9 cellular contexts compared by ENCODE assay signal in the genomic region with DNA sequence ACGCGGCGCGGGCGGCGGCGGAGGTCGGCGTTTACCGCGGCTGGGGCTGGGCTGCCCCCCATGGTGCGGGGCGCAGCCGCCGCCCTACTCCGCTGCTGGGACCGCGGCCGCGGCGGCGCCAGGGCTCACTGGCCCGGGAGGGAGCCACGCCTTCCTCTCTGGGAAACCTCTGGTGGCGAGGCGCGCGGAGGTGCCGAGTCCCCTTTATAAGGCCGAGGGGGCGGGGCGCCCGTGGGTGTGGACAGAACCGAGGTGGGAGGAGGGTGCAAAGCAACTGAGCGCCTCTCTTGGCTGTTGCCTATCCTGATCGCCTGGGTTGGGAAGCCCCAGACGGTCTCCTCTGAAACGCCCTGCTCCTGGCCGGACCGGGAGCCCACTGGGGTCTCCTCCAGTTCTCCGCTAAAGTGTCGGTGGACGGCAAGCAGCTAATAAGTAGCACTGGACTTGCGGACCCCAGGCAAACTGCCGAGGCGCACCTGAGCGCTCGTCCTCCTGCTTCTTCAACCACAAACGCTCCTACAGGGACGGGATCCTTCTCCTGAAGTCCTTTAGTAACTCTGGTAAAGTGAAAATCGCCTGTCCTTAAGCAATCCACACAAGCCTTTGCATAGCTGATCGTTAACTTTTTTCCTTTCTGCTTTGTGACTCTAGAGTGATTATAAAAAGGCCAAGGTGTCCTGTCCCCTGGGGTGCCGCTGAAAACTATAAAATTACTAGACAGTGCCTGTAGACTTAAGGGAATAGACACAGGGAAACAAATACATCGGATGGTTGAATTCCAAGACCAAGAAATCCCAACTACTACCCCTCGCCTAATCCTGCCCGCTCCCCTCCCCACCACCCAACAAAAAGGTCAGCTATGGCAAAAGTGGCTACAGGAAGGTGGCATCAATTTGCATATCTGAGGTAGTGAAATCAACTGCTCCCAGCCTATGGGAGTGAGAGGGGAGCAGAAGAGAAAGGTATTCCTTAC. TPM values are rescaled to one million over a fixed set of nuclear protein-coding genes. Genes with fewer than 3 reads are reported as not detected.
DNase-seq lines count a peak whose midpoint lies in the region; ATAC-seq and TF ChIP-seq lines count a peak whose summit lies in the region.
"Had no signal": no experiment of that assay in that cellular context is flagged by ENCODE, and none has a peak within 500 bp of the region (broad histone marks: within the 10 kb centered on the region; RNA-seq: fewer than 3 reads in every experiment).

Gene PTGER3, minus strand, starts transcription at position 182 of the 973 bp plus-strand sequence. CDS start 239 bp downstream, outside the sequence.

- H3K36me3 Mint-ChIP-seq in activated naive CD4-positive, alpha-beta T cell treated with anti-CD3 and anti-CD28 coated beads for 36 hours (ENCODE audit: low read depth): no peaks in the 10 kb centered on the region

- H3K4me1 Mint-ChIP-seq in activated naive CD4-positive, alpha-beta T cell treated with anti-CD3 and anti-CD28 coated beads for 36 hours (ENCODE audit: low read depth): peaks cover 16% of the 10 kb centered on the region

- peaks cover 7% of the 10 kb centered on the region for H3K27me3 ChIP-seq in rectal smooth muscle tissue (ENCODE audit: control insufficient read depth, insufficient read depth, low read length)

- ATAC-seq in left cardiac atrium (peak; percentile 73 to 81), HG03378 (IDR thresholded peaks at IDR 0.05; ENCODE audit: unreplicated experiment) (no peak)

- no peaks in the 10 kb centered on the region for H3K4me1 ChIP-seq in rectal smooth muscle tissue (ENCODE audit: control insufficient read depth, insufficient read depth, low read length)

- no peak within 1 kb of the TSS for H3K27ac Mint-ChIP-seq in activated naive CD4-positive, alpha-beta T cell treated with anti-CD3 and anti-CD28 coated beads for 36 hours

- peak within 1 kb of the TSS; percentile 76 for H3K4me3 ChIP-seq in rectal smooth muscle tissue (ENCODE audit: low read length)

- H3K27me3 Mint-ChIP-seq in activated naive CD4-positive, alpha-beta T cell treated with anti-CD3 and anti-CD28 coated beads for 36 hours (ENCODE audit: low read depth): peaks cover 40% of the 10 kb centered on the region

- no peaks in the 10 kb centered on the region for H3K9me3 Mint-ChIP-seq in activated naive CD4-positive, alpha-beta T cell treated with anti-CD3 and anti-CD28 coated beads for 36 hours

- peak; percentile 85 for DNase-seq in COLO668 (lab: John Stamatoyannopoulos, UW; ENCODE audit: unreplicated experiment)
- DNase-seq in HEK293T (ENCODE audit: extremely low spot score): peak; percentile 66
- DNase-seq in NOMO-1 (lab: John Stamatoyannopoulos, UW; ENCODE audit: unreplicated experiment in 2 of 2): peak; percentile 21 to 49
- peak; percentile 45 for DNase-seq in activated naive CD4-positive, alpha-beta T cell treated with anti-CD3 and anti-CD28 coated beads for 36 hours
- DNase-seq in left cardiac atrium: peak; percentile 78
- no peak for DNase-seq in Ammon's horn (ENCODE audit: low spot score)

- H3K27ac ChIP-seq in rectal smooth muscle tissue (ENCODE audit: low read depth, low read length): peak within 1 kb of the TSS; percentile 19

- no peaks in the 10 kb centered on the region for H3K36me3 ChIP-seq in rectal smooth muscle tissue (ENCODE audit: control insufficient read depth, insufficient read depth, low read length)

- intact Hi-C loops in activated naive CD4-positive, alpha-beta T cell treated with anti-CD3 and anti-CD28 coated beads for 36 hours (cut with micrococcal nuclease): loop anchor here (10.0 kb wide), 1 partner anchor 173 kb away; no protein-coding TSS in a partner anchor
- intact Hi-C loops in left cardiac atrium (cut with DNase I): loop anchor here (2.0 to 5.0 kb wide), 2 partner anchors 361 to 363 kb away; no protein-coding TSS in a partner anchor

- no peak within 1 kb of the TSS for H3K9ac ChIP-seq in rectal smooth muscle tissue (ENCODE audit: low read length)

- peak within 1 kb of the TSS; percentile 64 for H3K4me3 Mint-ChIP-seq in activated naive CD4-positive, alpha-beta T cell treated with anti-CD3 and anti-CD28 coated beads for 36 hours

- CTCF ChIA-PET in HEK293T (lab: Yijun Ruan, JAX): interaction anchor here (0.6 kb wide), 1 partner anchor 15 kb away, joined by 3 read pairs; no protein-coding TSS in a partner anchor
- CTCF ChIA-PET in activated naive CD4-positive, alpha-beta T cell treated with anti-CD3 and anti-CD28 coated beads for 36 hours (lab: Charles Lee): interaction anchor here (0.6 kb wide), 1 partner anchor 328 kb away, joined by 3 read pairs; no protein-coding TSS in a partner anchor

- POLR2A ChIA-PET in HEK293T (lab: Yijun Ruan, JAX): no interaction called here

TF ChIP-seq in HEK293T, 16 proteins besides CTCF, POLR2A, EP300 and RAD21:
- TF ChIP-seq TARDBP (IDR thresholded peaks at IDR 0.05) (no peak), ZNF384 (IDR thresholded peaks at IDR 0.05) (no peak), ELF4 (IDR thresholded peaks at IDR 0.05) (no peak), L3MBTL2 (conservative IDR thresholded peaks at IDR 0.05) (no peak), CTBP1 (IDR thresholded peaks at IDR 0.05; ENCODE audit: borderline replicate concordance) (no peak), BHLHE40 (IDR thresholded peaks at IDR 0.05; ENCODE audit: borderline replicate concordance) (no peak), HDGF (IDR thresholded peaks at IDR 0.05; ENCODE audit: borderline replicate concordance) (no peak), LEF1 (IDR thresholded peaks at IDR 0.05; ENCODE audit: borderline replicate concordance) (no peak), SP1 (IDR thresholded peaks at IDR 0.05) (no peak), FOXK2 (IDR thresholded peaks at IDR 0.05) (no peak), FOXM1 (IDR thresholded peaks at IDR 0.05; ENCODE audit: borderline replicate concordance) (no peak), FOXA1 (IDR thresholded peaks at IDR 0.05) (no peak), SUZ12 (IDR thresholded peaks at IDR 0.05) (no peak), ARNT (IDR thresholded peaks at IDR 0.05) (no peak), NFRKB (IDR thresholded peaks at IDR 0.05) (no peak)
- TF ChIP-seq, protein P1, sequence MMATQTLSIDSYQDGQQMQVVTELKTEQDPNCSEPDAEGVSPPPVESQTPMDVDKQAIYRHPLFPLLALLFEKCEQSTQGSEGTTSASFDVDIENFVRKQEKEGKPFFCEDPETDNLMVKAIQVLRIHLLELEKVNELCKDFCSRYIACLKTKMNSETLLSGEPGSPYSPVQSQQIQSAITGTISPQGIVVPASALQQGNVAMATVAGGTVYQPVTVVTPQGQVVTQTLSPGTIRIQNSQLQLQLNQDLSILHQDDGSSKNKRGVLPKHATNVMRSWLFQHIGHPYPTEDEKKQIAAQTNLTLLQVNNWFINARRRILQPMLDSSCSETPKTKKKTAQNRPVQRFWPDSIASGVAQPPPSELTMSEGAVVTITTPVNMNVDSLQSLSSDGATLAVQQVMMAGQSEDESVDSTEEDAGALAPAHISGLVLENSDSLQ (IDR thresholded peaks at IDR 0.05): no peak

RNA-seq across cellular contexts. Expression of gene PTGER3, which starts in this region (rescaled TPM):
- under 1 TPM in 1 of 2 experiments, not detected in 1; 0.05 TPM for total RNA-seq in activated naive CD4-positive, alpha-beta T cell treated with anti-CD3 and anti-CD28 coated beads for 36 hours
- total RNA-seq in left cardiac atrium: 10 to 100 TPM; 14.9 to 22.6 TPM
- total RNA-seq: HT1080 had no signal

Comparison
In these comparisons a context has a peak if more than half of its experiments do, and no peak if none do; other contexts are left out.
1. RNA of gene PTGER3 (total RNA-seq): 14.9 to 22.6 TPM in left cardiac atrium; 0.05 TPM in activated naive CD4-positive, alpha-beta T cell treated with anti-CD3 and anti-CD28 coated beads for 36 hours; every median in the first group is over 10 times any median in the second.
2. Peak in DNase-seq in activated naive CD4-positive, alpha-beta T cell treated with anti-CD3 and anti-CD28 coated beads for 36 hours; RNA of the gene not detected or under 1 TPM.